In the genomic region with DNA sequence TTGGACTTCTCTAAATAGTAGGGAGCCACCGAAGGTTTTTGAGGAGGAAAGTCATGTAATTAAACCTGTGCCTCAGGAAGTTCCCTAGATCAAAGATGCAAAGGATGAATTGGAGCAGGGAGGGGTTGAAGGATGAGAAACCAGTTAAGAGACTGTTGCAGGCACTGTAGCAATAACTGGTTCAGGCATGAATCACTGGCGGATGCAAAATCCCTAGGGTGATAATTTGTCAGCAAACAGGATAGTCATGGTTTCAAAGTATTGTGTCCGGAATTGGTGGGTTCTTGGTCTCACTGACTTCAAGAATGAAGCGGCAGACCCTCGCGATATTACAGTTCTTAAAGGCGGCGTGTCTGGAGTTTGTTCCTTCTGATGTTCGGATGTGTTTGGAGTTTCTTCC, we compare ENCODE assay signal across 15 cellular contexts. TPM values are rescaled to one million over a fixed set of nuclear protein-coding genes. Genes with fewer than 3 reads are reported as not detected.
A peak's percentile ranks its signal among the peaks of the same experiment; 100 is the strongest.
DNase-seq lines count a peak whose midpoint lies in the region; ATAC-seq and TF ChIP-seq lines count a peak whose summit lies in the region.
"Had no signal": no experiment of that assay in that cellular context is flagged by ENCODE, and none has a peak within 500 bp of the region (broad histone marks: within the 10 kb centered on the region; RNA-seq: fewer than 3 reads in every experiment).

No MANE protein-coding gene starts in this region.

- DNase-seq in Daoy (ENCODE audit: low read depth): peak; percentile 28
- DNase-seq in NB4 (ENCODE audit: low read depth): peak; percentile 96
- DNase-seq in endothelial cell (ENCODE audit: low spot score): no peak
- no peak for DNase-seq in neural crest cell (ENCODE audit: low read depth, low spot score)
- DNase-seq in sciatic nerve (ENCODE audit: low spot score): no peak
- DNase-seq in GM20000 (ENCODE audit: low spot score): no peak
- DNase-seq in MM.1S: no peak
- no peak for DNase-seq in Right ventricle myocardium superior
- DNase-seq: activated CD8-positive, alpha-beta memory T cell treated with anti-CD3 and anti-CD28 coated beads for 24 hours; endodermal cell; glutamatergic neuron; NCI-H2029; small intestine; T-helper 2 cell had no signal

- no peak for TF ChIP-seq CTCF in NB4 (IDR thresholded peaks at IDR 0.05; ENCODE audit: low read depth, low read length)
- no peak for TF ChIP-seq CTCF in endothelial cell (IDR thresholded peaks at IDR 0.05; ENCODE audit: unreplicated experiment)
- TF ChIP-seq CTCF in neural crest cell (conservative IDR thresholded peaks at IDR 0.05): no peak
- TF ChIP-seq CTCF in GM20000 (IDR thresholded peaks at IDR 0.05; ENCODE audit: extremely low read depth, missing control alignments): no peak
- TF ChIP-seq CTCF in MM.1S (IDR thresholded peaks at IDR 0.05; ENCODE audit: low read length): no peak

- no peaks in the 10 kb centered on the region for H3K36me3 ChIP-seq in MM.1S (replicated peaks; ENCODE audit: insufficient read depth, low read length)

- H3K4me2 ChIP-seq in MM.1S (ENCODE audit: low read depth, low read length): no peak overlapping the region

- no peaks in the 10 kb centered on the region; the same call in 1 of the 2 replicates for H3K27me3 ChIP-seq in MM.1S (replicated peaks; ENCODE audit: insufficient read depth, low read length)

- H2AFZ ChIP-seq in MM.1S (ENCODE audit: low read length): no peak overlapping the region

- H3K4me3 Mint-ChIP-seq in endothelial cell (ENCODE audit: unreplicated experiment) (peak overlapping the region; percentile 65), neural crest cell (no peak overlapping the region)
- H3K4me3 Mint-ChIP-seq: B cell, endodermal cell had no signal

- H3K4me1 Mint-ChIP-seq in endothelial cell (ENCODE audit: unreplicated experiment) (no peaks in the 10 kb centered on the region), neural crest cell (no peaks in the 10 kb centered on the region)
- H3K4me1 Mint-ChIP-seq: B cell, endodermal cell had no signal

- no peak for TF ChIP-seq POLR2A in NB4 (IDR thresholded peaks at IDR 0.05; ENCODE audit: extremely low read depth, insufficient read length)

- H3K27ac ChIP-seq in MM.1S (ENCODE audit: low read length): no peak overlapping the region

- no peak for ATAC-seq in sciatic nerve
- no peak for ATAC-seq in Right ventricle myocardium superior (ENCODE audit: poor library complexity)

- no peak overlapping the region for H3K9ac ChIP-seq in MM.1S (ENCODE audit: low read length)

- H3K9me3 ChIP-seq in MM.1S (replicated peaks; ENCODE audit: insufficient read depth, low read length): no peaks in the 10 kb centered on the region

- H3K9me3 Mint-ChIP-seq in endothelial cell (ENCODE audit: unreplicated experiment): no peaks in the 10 kb centered on the region
- no peaks in the 10 kb centered on the region for H3K9me3 Mint-ChIP-seq in neural crest cell

- H3K27me3 Mint-ChIP-seq in endothelial cell (ENCODE audit: unreplicated experiment) (peaks cover 5% of the 10 kb centered on the region), neural crest cell (ENCODE audit: low read depth) (no peaks in the 10 kb centered on the region)
- H3K27me3 Mint-ChIP-seq: B cell had no signal

- no peaks in the 10 kb centered on the region for H3K79me2 ChIP-seq in MM.1S (ENCODE audit: low read length)

- no peaks in the 10 kb centered on the region for H3K4me1 ChIP-seq in MM.1S (ENCODE audit: low read length)

- H4K20me1 ChIP-seq in MM.1S (ENCODE audit: insufficient read depth, low read length): no peaks in the 10 kb centered on the region

- H3K27ac Mint-ChIP-seq in endothelial cell (ENCODE audit: unreplicated experiment) (no peak overlapping the region), neural crest cell (ENCODE audit: unreplicated experiment) (peak overlapping the region; percentile 92)
- H3K27ac Mint-ChIP-seq: B cell, endodermal cell had no signal

- intact Hi-C loops in sciatic nerve (cut with DNase I): no loop called here
- intact Hi-C loops in Right ventricle myocardium superior (cut with DNase I): no loop called here

- H3K36me3 Mint-ChIP-seq in endothelial cell (ENCODE audit: low read depth, unreplicated experiment) (peaks cover 9% of the 10 kb centered on the region), neural crest cell (ENCODE audit: low read depth) (peaks cover 9% of the 10 kb centered on the region)

- H3K4me3 ChIP-seq in NB4 (ENCODE audit: low read depth, low read length) (peak overlapping the region; percentile 58), MM.1S (ENCODE audit: low read length) (no peak overlapping the region)

- no peaks in the 10 kb centered on the region for H3F3A ChIP-seq in MM.1S (ENCODE audit: insufficient read depth, low read length)

- H3K9me2 ChIP-seq in MM.1S (replicated peaks; ENCODE audit: insufficient read depth, low read length): no peaks in the 10 kb centered on the region

RNA-seq across cellular contexts. Expression of gene TRIOBP, which starts 19.9 kb away (rescaled TPM):
- 42.9 and 45.3 TPM in 2 replicates for total RNA-seq in Daoy (2014; rRNA removed; shearing (Covaris generic))
- total RNA-seq in endothelial cell (ENCODE audit: unreplicated experiment) (110 TPM), neural crest cell (45.8 and 53.2 TPM in 2 replicates), sciatic nerve (84.0 TPM), Right ventricle myocardium superior (78.6 TPM)

RNA-seq across cellular contexts. Expression of gene NOL12, which starts 30.6 kb away (rescaled TPM):
- 71.4 and 92.3 TPM in 2 replicates for total RNA-seq in Daoy (2014; rRNA removed; shearing (Covaris generic))
- total RNA-seq in endothelial cell (ENCODE audit: unreplicated experiment) (15.7 TPM), neural crest cell (43.3 and 44.5 TPM in 2 replicates), sciatic nerve (21.2 TPM), Right ventricle myocardium superior (14.3 TPM)

RNA-seq across cellular contexts. Expression of gene LGALS1, which starts 41.3 kb away (rescaled TPM):
- total RNA-seq in Daoy (2014; rRNA removed; shearing (Covaris generic)): 3,366 and 4,590 TPM in 2 replicates
- total RNA-seq in endothelial cell (ENCODE audit: unreplicated experiment) (18.6 TPM), neural crest cell (16.1 and 21.0 TPM in 2 replicates), sciatic nerve (1,269 TPM), Right ventricle myocardium superior (1,068 TPM)

RNA-seq across cellular contexts. Expression of gene PDXP, which starts 58.2 kb away (rescaled TPM):
- 29.2 and 32.0 TPM in 2 replicates for total RNA-seq in Daoy (2014; rRNA removed; shearing (Covaris generic))
- total RNA-seq in endothelial cell (ENCODE audit: unreplicated experiment) (13.4 TPM), neural crest cell (51.5 and 55.3 TPM in 2 replicates), sciatic nerve (10.0 TPM), Right ventricle myocardium superior (17.6 TPM)

Comparison
In these comparisons a context has a peak if more than half of its experiments do, and no peak if none do; other contexts are left out.
1. DNase-seq: peak in Daoy (single experiment) and NB4 (single experiment); none in endothelial cell (single experiment), neural crest cell (single experiment), sciatic nerve (single experiment), GM20000 (single experiment), MM.1S (single experiment) and Right ventricle myocardium superior (single experiment).
2. RNA of gene LGALS1, which starts 41.3 kb away (total RNA-seq): 3,366 to 4,590 TPM in Daoy, 1,269 TPM in sciatic nerve (single experiment) and 1,068 TPM in Right ventricle myocardium superior (single experiment); 16.1 to 21.0 TPM in neural crest cell and 18.6 TPM in endothelial cell (single experiment); every median in the first group is over 10 times any median in the second.